Comparison of ENCODE assay signal across 19 cellular contexts in genomic region chr1:93976291-93976690, GRCh38.
"Had no signal": no experiment of that assay in that cellular context is flagged by ENCODE, and none has a peak within 500 bp of the region (broad histone marks: within the 10 kb centered on the region; RNA-seq: fewer than 3 reads in every experiment).

No MANE protein-coding gene starts in this region.

- H3K9me3 ChIP-seq: left ventricle myocardium inferior, sigmoid colon, transverse colon, uterus had no signal

- H3K27ac Mint-ChIP-seq: activated B cell treated with CpG ODN at 0.5 μM for 24 hours; activated CD4-positive, alpha-beta memory T cell treated with anti-CD3 and anti-CD28 coated beads for 36 hours; activated naive CD4-positive, alpha-beta T cell treated with anti-CD3 and anti-CD28 coated beads, Interleukin-2, amount 10 ng/mL, durations not matched to agents 7 days and 5 days; activated T-cell treated with anti-CD3 and anti-CD28 coated beads, Interleukin-2, amount 50 U/mL, for 72 hours; natural killer cell treated with Interleukin-12 subunit alpha and Interleukin-12 subunit beta and Interleukin-15 and Interleukin-18, amount 100 ng/mL, for 72 hours; progenitor cell of endocrine pancreas; stimulated activated naive B cell treated with anti-CD40 and anti-IgM and Interleukin-4, amounts not matched to agents 10 μg/mL and 1 μg/mL and 100 μg/mL, for 72 hours had no signal

- H3K36me3 ChIP-seq: cardiac muscle cell, left ventricle myocardium inferior, sigmoid colon, transverse colon, uterus had no signal

- H3K36me3 Mint-ChIP-seq: activated CD4-positive, alpha-beta memory T cell treated with anti-CD3 and anti-CD28 coated beads for 36 hours; activated naive CD4-positive, alpha-beta T cell treated with anti-CD3 and anti-CD28 coated beads, Interleukin-2, amount 10 ng/mL, durations not matched to agents 7 days and 5 days; natural killer cell treated with Interleukin-12 subunit alpha and Interleukin-12 subunit beta and Interleukin-15 and Interleukin-18, amount 100 ng/mL, for 72 hours; stimulated activated naive B cell treated with anti-CD40 and anti-IgM and Interleukin-4, amounts not matched to agents 10 μg/mL and 1 μg/mL and 100 μg/mL, for 72 hours had no signal

- H3K4me1 Mint-ChIP-seq: activated B cell treated with CpG ODN at 0.5 μM for 24 hours; activated naive CD4-positive, alpha-beta T cell treated with anti-CD3 and anti-CD28 coated beads, Interleukin-2, amount 10 ng/mL, durations not matched to agents 7 days and 5 days; stimulated activated naive B cell treated with anti-CD40 and anti-IgM and Interleukin-4, amounts not matched to agents 10 μg/mL and 1 μg/mL and 100 μg/mL, for 72 hours had no signal

- H3K27ac ChIP-seq: cardiac muscle cell, epithelial cell of prostate, left ventricle myocardium inferior, sigmoid colon, transverse colon, uterus had no signal

- H3K9me3 Mint-ChIP-seq: activated B cell treated with CpG ODN at 0.5 μM for 24 hours; activated CD4-positive, alpha-beta memory T cell treated with anti-CD3 and anti-CD28 coated beads for 36 hours; activated naive CD4-positive, alpha-beta T cell treated with anti-CD3 and anti-CD28 coated beads, Interleukin-2, amount 10 ng/mL, durations not matched to agents 7 days and 5 days; activated T-cell treated with anti-CD3 and anti-CD28 coated beads, Interleukin-2, amount 50 U/mL, for 72 hours; natural killer cell treated with Interleukin-12 subunit alpha and Interleukin-12 subunit beta and Interleukin-15 and Interleukin-18, amount 100 ng/mL, for 72 hours; stimulated activated naive B cell treated with anti-CD40 and anti-IgM and Interleukin-4, amounts not matched to agents 10 μg/mL and 1 μg/mL and 100 μg/mL, for 72 hours had no signal

- H3K27me3 ChIP-seq: cardiac muscle cell, sigmoid colon, transverse colon, uterus had no signal

- DNase-seq: activated B cell treated with CpG ODN at 0.5 μM for 24 hours; activated CD4-positive, alpha-beta memory T cell treated with anti-CD3 and anti-CD28 coated beads for 36 hours; activated CD4-positive, alpha-beta T cell treated with anti-CD3 and anti-CD28 coated beads for 4 hours; activated effector memory CD4-positive, alpha-beta T cell treated with Interleukin-2 at 50 U/mL for 16 hours; activated naive CD4-positive, alpha-beta T cell treated with anti-CD3 and anti-CD28 coated beads, Interleukin-2, amount 10 ng/mL, durations not matched to agents 7 days and 5 days; activated T-cell treated with anti-CD3 and anti-CD28 coated beads, Interleukin-2, amount 50 U/mL, for 72 hours; left ventricle myocardium inferior; midbrain; sigmoid colon; stimulated activated CD4-positive, alpha-beta T cell treated with anti-CD3 and anti-CD28 coated beads, Interleukin-2, amount 100 ng/mL, for 48 hours; stimulated activated CD8-positive, alpha-beta memory T cell treated with anti-CD3 and anti-CD28 coated beads, Interleukin-4, amount 100 ng/mL, for 48 hours; stimulated activated naive B cell treated with anti-CD40 and anti-IgM and Interleukin-4, amounts not matched to agents 10 μg/mL and 1 μg/mL and 100 μg/mL, for 72 hours; T1000; transverse colon; uterus had no signal

- H3K4me3 Mint-ChIP-seq: activated B cell treated with CpG ODN at 0.5 μM for 24 hours; activated CD4-positive, alpha-beta memory T cell treated with anti-CD3 and anti-CD28 coated beads for 36 hours; activated naive CD4-positive, alpha-beta T cell treated with anti-CD3 and anti-CD28 coated beads, Interleukin-2, amount 10 ng/mL, durations not matched to agents 7 days and 5 days; activated T-cell treated with anti-CD3 and anti-CD28 coated beads, Interleukin-2, amount 50 U/mL, for 72 hours; natural killer cell treated with Interleukin-12 subunit alpha and Interleukin-12 subunit beta and Interleukin-15 and Interleukin-18, amount 100 ng/mL, for 72 hours; stimulated activated naive B cell treated with anti-CD40 and anti-IgM and Interleukin-4, amounts not matched to agents 10 μg/mL and 1 μg/mL and 100 μg/mL, for 72 hours had no signal

- H3K27me3 Mint-ChIP-seq: activated CD4-positive, alpha-beta memory T cell treated with anti-CD3 and anti-CD28 coated beads for 36 hours; natural killer cell treated with Interleukin-12 subunit alpha and Interleukin-12 subunit beta and Interleukin-15 and Interleukin-18, amount 100 ng/mL, for 72 hours had no signal

- H3K4me3 ChIP-seq: cardiac muscle cell, left ventricle myocardium inferior, sigmoid colon, transverse colon, uterus had no signal
